Comparison of ENCODE assay signal across 3 cellular contexts in the genomic region with DNA sequence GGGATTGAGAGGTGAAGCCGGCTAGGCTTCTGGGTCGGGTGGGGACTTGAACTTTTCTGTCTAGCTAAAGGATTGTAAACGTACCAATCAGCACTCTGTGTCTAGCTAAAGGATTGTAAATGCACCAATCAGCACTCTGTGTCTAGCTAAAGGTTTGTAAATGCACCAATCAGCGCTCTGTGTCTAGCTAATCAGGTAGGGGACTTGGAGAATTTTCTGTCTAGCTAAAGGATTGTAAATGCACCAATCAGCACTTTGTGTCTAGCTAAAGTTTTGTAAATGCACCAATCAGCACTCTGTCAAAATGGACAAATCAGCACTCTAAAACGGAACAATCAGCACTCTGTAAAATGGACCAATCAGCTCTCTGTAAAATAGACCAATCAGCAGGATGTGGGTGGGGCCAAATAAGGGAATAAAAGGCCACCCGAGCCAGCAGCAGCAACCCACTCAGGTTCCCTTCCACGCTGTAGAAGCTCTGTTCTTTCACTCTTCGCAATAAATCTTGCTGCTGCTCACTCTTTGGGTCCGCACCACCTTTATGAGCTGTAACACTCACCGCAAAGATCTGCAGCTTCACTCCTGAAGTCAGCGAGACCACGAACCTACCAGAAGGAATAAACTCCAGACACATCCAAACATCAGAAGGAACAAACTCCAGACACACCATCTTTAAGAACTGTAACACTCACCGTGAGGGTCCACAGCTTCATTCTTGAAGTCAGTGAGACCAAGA. TPM values are rescaled to one million over a fixed set of nuclear protein-coding genes. Genes with fewer than 3 reads are reported as not detected.
"Had no signal": no experiment of that assay in that cellular context is flagged by ENCODE, and none has a peak within 500 bp of the region (broad histone marks: within the 10 kb centered on the region; RNA-seq: fewer than 3 reads in every experiment).

No MANE protein-coding gene starts in this region.

RNA-seq across cellular contexts. Expression of a gene that starts 15.4 kb away (rescaled TPM):
- total RNA-seq: activated B cell treated with CpG ODN at 0.5 μM for 24 hours; activated naive CD4-positive, alpha-beta T cell treated with anti-CD3 and anti-CD28 coated beads for 36 hours; T-helper 17 cell had no signal
